ENCODE assay signal across 26 cellular contexts in genomic region chr10:59068581-59069191, GRCh38.
"Had no signal": no experiment of that assay in that cellular context is flagged by ENCODE, and none has a peak within 500 bp of the region (broad histone marks: within the 10 kb centered on the region; RNA-seq: fewer than 3 reads in every experiment).

No MANE protein-coding gene starts in this region.

- H3K9me3 Mint-ChIP-seq: activated CD4-positive, alpha-beta memory T cell treated with anti-CD3 and anti-CD28 coated beads, Interleukin-2, amount 10 ng/mL, durations not matched to agents 7 days and 5 days; activated CD4-positive, alpha-beta T cell treated with anti-CD3 and anti-CD28 coated beads, Interleukin-2, amount 10 ng/mL, durations not matched to agents 24 days and 14 days; activated naive CD4-positive, alpha-beta T cell treated with anti-CD3 and anti-CD28 coated beads, Interleukin-2, amount 10 ng/mL, durations not matched to agents 7 days and 5 days; activated naive CD8-positive, alpha-beta T cell treated with anti-CD3 and anti-CD28 coated beads, Interleukin-2, amount 50 U/mL, for 24 hours; T-helper 2 cell treated with Interferon-gamma antibody and Interleukin-4, amounts not matched to agents 5 μg/mL and 100 μg/mL, for 36 hours had no signal

- H3K4me3 ChIP-seq: ascending aorta, prostate gland, tibial artery had no signal

- H3K27me3 ChIP-seq: ascending aorta, brain microvascular endothelial cell, tibial artery had no signal

- H3K4me3 Mint-ChIP-seq: activated CD4-positive, alpha-beta memory T cell treated with anti-CD3 and anti-CD28 coated beads, Interleukin-2, amount 10 ng/mL, durations not matched to agents 7 days and 5 days; activated CD4-positive, alpha-beta T cell treated with anti-CD3 and anti-CD28 coated beads, Interleukin-2, amount 10 ng/mL, durations not matched to agents 24 days and 14 days; activated naive CD4-positive, alpha-beta T cell treated with anti-CD3 and anti-CD28 coated beads, Interleukin-2, amount 10 ng/mL, durations not matched to agents 7 days and 5 days; activated naive CD8-positive, alpha-beta T cell treated with anti-CD3 and anti-CD28 coated beads, Interleukin-2, amount 50 U/mL, for 24 hours; dendritic cell treated with granulocyte-macrophage colony-stimulating factor and Interleukin-4, amounts not matched to agents 40 ng/mL and 50 ng/mL, for 4 days; mesothelial cell of epicardium; natural killer cell; stimulated activated naive CD8-positive, alpha-beta T cell treated with anti-CD3 and anti-CD28 coated beads, Interleukin-15, Interleukin-2, amounts not matched to agents 100 ng/mL and 50 ng/mL, for 24 hours; T-helper 2 cell treated with Interferon-gamma antibody and Interleukin-4, amounts not matched to agents 5 μg/mL and 100 μg/mL, for 36 hours had no signal

- ATAC-seq: activated CD4-positive, CD25-positive, alpha-beta regulatory T cell treated with anti-CD3 and anti-CD28 coated beads, Interleukin-2, amount 50 U/mL, for 24 hours; activated naive CD8-positive, alpha-beta T cell treated with anti-CD3 and anti-CD28 coated beads, Interleukin-2, amount 50 U/mL, for 24 hours; left lobe of liver; natural killer cell had no signal

- H3K4me1 Mint-ChIP-seq: activated CD4-positive, alpha-beta memory T cell treated with anti-CD3 and anti-CD28 coated beads, Interleukin-2, amount 10 ng/mL, durations not matched to agents 7 days and 5 days; activated CD4-positive, alpha-beta T cell treated with anti-CD3 and anti-CD28 coated beads, Interleukin-2, amount 10 ng/mL, durations not matched to agents 24 days and 14 days; activated naive CD4-positive, alpha-beta T cell treated with anti-CD3 and anti-CD28 coated beads, Interleukin-2, amount 10 ng/mL, durations not matched to agents 7 days and 5 days; activated naive CD8-positive, alpha-beta T cell treated with anti-CD3 and anti-CD28 coated beads, Interleukin-2, amount 50 U/mL, for 24 hours; mesothelial cell of epicardium; natural killer cell had no signal

- FAIRE-seq: endometrium, kidney had no signal

- DNase-seq: activated CD4-positive, alpha-beta memory T cell treated with anti-CD3 and anti-CD28 coated beads, Interleukin-2, amount 10 ng/mL, durations not matched to agents 7 days and 5 days; activated CD4-positive, alpha-beta T cell treated with anti-CD3 and anti-CD28 coated beads, Interleukin-2, amount 10 ng/mL, durations not matched to agents 24 days and 14 days; activated effector memory CD4-positive, alpha-beta T cell treated with anti-CD3 and anti-CD28 coated beads, Interleukin-2, amount 50 U/mL, for 16 hours; activated naive CD4-positive, alpha-beta T cell treated with anti-CD3 and anti-CD28 coated beads, Interleukin-2, amount 10 ng/mL, durations not matched to agents 7 days and 5 days; activated naive CD8-positive, alpha-beta T cell treated with anti-CD3 and anti-CD28 coated beads, Interleukin-2, amount 50 U/mL, for 24 hours; brain microvascular endothelial cell; caudate nucleus; effector CD4-positive, alpha-beta T cell; foreskin fibroblast; kidney; mammary epithelial cell; natural killer cell; stimulated activated CD4-positive, alpha-beta T cell treated with anti-CD3 and anti-CD28 coated beads, Interleukin-12 subunit alpha, Interleukin-12 subunit beta, amount 100 ng/mL, for 4 hours; stimulated activated CD4-positive, alpha-beta T cell treated with anti-CD3 and anti-CD28 coated beads, Interleukin-4, amount 100 ng/mL, for 4 hours; substantia nigra; tibial artery had no signal

- H3K4me1 ChIP-seq: ascending aorta, prostate gland, tibial artery had no signal

- H3K27ac ChIP-seq: ascending aorta, brain microvascular endothelial cell, prostate gland, tibial artery, VCaP had no signal

- H3K9me3 ChIP-seq: ascending aorta, prostate gland, tibial artery had no signal

- H3K36me3 Mint-ChIP-seq: activated naive CD4-positive, alpha-beta T cell treated with anti-CD3 and anti-CD28 coated beads, Interleukin-2, amount 10 ng/mL, durations not matched to agents 7 days and 5 days; mesothelial cell of epicardium; natural killer cell had no signal

- H3K36me3 ChIP-seq: ascending aorta, brain microvascular endothelial cell, prostate gland, tibial artery had no signal

- H3K27ac Mint-ChIP-seq: activated CD4-positive, alpha-beta memory T cell treated with anti-CD3 and anti-CD28 coated beads, Interleukin-2, amount 10 ng/mL, durations not matched to agents 7 days and 5 days; activated CD4-positive, alpha-beta T cell treated with anti-CD3 and anti-CD28 coated beads, Interleukin-2, amount 10 ng/mL, durations not matched to agents 24 days and 14 days; activated naive CD4-positive, alpha-beta T cell treated with anti-CD3 and anti-CD28 coated beads, Interleukin-2, amount 10 ng/mL, durations not matched to agents 7 days and 5 days; activated naive CD8-positive, alpha-beta T cell treated with anti-CD3 and anti-CD28 coated beads, Interleukin-2, amount 50 U/mL, for 24 hours; dendritic cell treated with granulocyte-macrophage colony-stimulating factor and Interleukin-4, amounts not matched to agents 40 ng/mL and 50 ng/mL, for 4 days; mesothelial cell of epicardium; natural killer cell; stimulated activated naive CD8-positive, alpha-beta T cell treated with anti-CD3 and anti-CD28 coated beads, Interleukin-15, Interleukin-2, amounts not matched to agents 100 ng/mL and 50 ng/mL, for 24 hours; T-helper 2 cell treated with Interferon-gamma antibody and Interleukin-4, amounts not matched to agents 5 μg/mL and 100 μg/mL, for 36 hours had no signal

- H3K27me3 Mint-ChIP-seq: activated CD4-positive, alpha-beta memory T cell treated with anti-CD3 and anti-CD28 coated beads, Interleukin-2, amount 10 ng/mL, durations not matched to agents 7 days and 5 days; activated CD4-positive, alpha-beta T cell treated with anti-CD3 and anti-CD28 coated beads, Interleukin-2, amount 10 ng/mL, durations not matched to agents 24 days and 14 days; activated naive CD4-positive, alpha-beta T cell treated with anti-CD3 and anti-CD28 coated beads, Interleukin-2, amount 10 ng/mL, durations not matched to agents 7 days and 5 days; activated naive CD8-positive, alpha-beta T cell treated with anti-CD3 and anti-CD28 coated beads, Interleukin-2, amount 50 U/mL, for 24 hours; dendritic cell treated with granulocyte-macrophage colony-stimulating factor and Interleukin-4, amounts not matched to agents 40 ng/mL and 50 ng/mL, for 4 days; stimulated activated naive CD8-positive, alpha-beta T cell treated with anti-CD3 and anti-CD28 coated beads, Interleukin-15, Interleukin-2, amounts not matched to agents 100 ng/mL and 50 ng/mL, for 24 hours had no signal
